In the genomic region with DNA sequence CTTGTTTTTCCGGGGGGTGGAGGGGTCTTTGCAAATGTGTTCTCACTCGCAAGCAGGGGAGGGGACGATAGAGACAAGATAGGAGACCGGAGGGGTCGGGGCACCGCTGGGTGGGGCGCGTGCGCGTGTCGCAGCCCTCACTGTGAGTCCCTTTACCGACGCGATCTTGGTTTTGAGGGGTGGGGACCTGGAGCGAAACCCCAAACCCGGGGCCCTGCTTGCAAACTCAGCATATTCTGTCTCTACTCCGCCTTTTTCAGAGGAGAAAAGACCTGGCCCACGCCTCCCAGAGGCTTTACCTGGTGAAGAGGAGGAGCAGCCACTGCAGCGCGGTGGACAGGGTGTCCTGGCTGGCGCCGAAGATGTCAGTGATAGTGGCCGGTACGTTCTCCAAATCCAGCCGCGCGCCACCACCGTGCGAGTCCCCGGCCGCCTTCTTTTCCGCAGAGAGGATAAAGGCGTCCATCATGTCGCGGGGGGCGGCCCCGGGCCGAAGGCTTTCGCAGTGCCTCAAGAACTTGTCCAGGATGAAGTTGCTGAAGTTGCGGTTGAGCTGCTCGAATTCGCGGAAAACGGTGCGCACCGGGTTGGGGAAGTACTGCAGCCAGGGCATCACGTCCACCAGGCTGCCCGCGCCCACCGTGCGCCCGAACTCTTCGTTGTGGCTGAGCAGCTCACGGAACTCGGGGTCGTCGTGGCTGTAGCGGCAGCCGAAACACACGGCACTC, we compare ENCODE assay signal across 11 cellular contexts. TPM values are rescaled to one million over a fixed set of nuclear protein-coding genes. Genes with fewer than 3 reads are reported as not detected.
DNase-seq lines count a peak whose midpoint lies in the region; ATAC-seq and TF ChIP-seq lines count a peak whose summit lies in the region.
"Had no signal": no experiment of that assay in that cellular context is flagged by ENCODE, and none has a peak within 500 bp of the region (broad histone marks: within the 10 kb centered on the region; RNA-seq: fewer than 3 reads in every experiment).

No MANE protein-coding gene starts in this region.

- no peaks in the 10 kb centered on the region for H3K36me3 Mint-ChIP-seq in activated naive CD4-positive, alpha-beta T cell treated with anti-CD3 and anti-CD28 coated beads for 36 hours (ENCODE audit: low read depth)
- peaks cover 9% of the 10 kb centered on the region for H3K36me3 Mint-ChIP-seq in mesothelial cell of epicardium

- TF ChIP-seq CTCF in dorsolateral prefrontal cortex (IDR thresholded peaks at IDR 0.05 in 54 of 56, conservative IDR thresholded peaks at IDR 0.05 in 2 of 56; ENCODE audit: low read depth in 1 of 56, partially characterized antibody in 56 of 56), result no peak
- no peak for TF ChIP-seq CTCF in mesothelial cell of epicardium (IDR thresholded peaks at IDR 0.05; ENCODE audit: unreplicated experiment)
- TF ChIP-seq CTCF in upper lobe of left lung (IDR thresholded peaks at IDR 0.05), result peak in 1 of 6 experiments; percentile 11

- no peak for TF ChIP-seq EP300 in upper lobe of left lung (IDR thresholded peaks at IDR 0.05)

- H3K4me3 Mint-ChIP-seq in activated naive CD4-positive, alpha-beta T cell treated with anti-CD3 and anti-CD28 coated beads for 36 hours, result peak overlapping the region; percentile 40
- peak overlapping the region; percentile 77 for H3K4me3 Mint-ChIP-seq in mesothelial cell of epicardium
- H3K4me3 Mint-ChIP-seq: HFFc6 had no signal

- H3K27me3 ChIP-seq in dorsolateral prefrontal cortex (peaks cover 0 to 65% (median 36%) of the 10 kb centered on the region in 45 donors), upper lobe of left lung (peaks cover 0 to 2% (median 0%) of the 10 kb centered on the region in 4 donors)

- peaks cover 25 to 48% (median 30%) of the 10 kb centered on the region in 4 donors for H3K4me1 ChIP-seq in upper lobe of left lung

- peaks cover 23% of the 10 kb centered on the region for H3K4me1 Mint-ChIP-seq in activated naive CD4-positive, alpha-beta T cell treated with anti-CD3 and anti-CD28 coated beads for 36 hours (ENCODE audit: low read depth)
- H3K4me1 Mint-ChIP-seq in mesothelial cell of epicardium, result peaks cover 50% of the 10 kb centered on the region

- H3K36me3 ChIP-seq in upper lobe of left lung, result no peaks in the 10 kb centered on the region

- CTCF ChIA-PET in activated naive CD4-positive, alpha-beta T cell treated with anti-CD3 and anti-CD28 coated beads for 36 hours (lab: Charles Lee), result no interaction called here

- WGBS in upper lobe of left lung, 2 donors, result 7 to 22% methylated on average over 18 to 60 of the region's 60 CpGs

- no peaks in the 10 kb centered on the region for H3K9me3 Mint-ChIP-seq in activated naive CD4-positive, alpha-beta T cell treated with anti-CD3 and anti-CD28 coated beads for 36 hours
- H3K9me3 Mint-ChIP-seq in mesothelial cell of epicardium, result no peaks in the 10 kb centered on the region
- H3K9me3 Mint-ChIP-seq: CD8-positive, alpha-beta memory T cell; HFFc6 had no signal

- ATAC-seq in upper lobe of left lung (ENCODE audit: low FRiP score in 2 of 2) (no peak), HG03159 (IDR thresholded peaks at IDR 0.05; ENCODE audit: unreplicated experiment) (no peak), GM21786 (IDR thresholded peaks at IDR 0.05; ENCODE audit: unreplicated experiment) (no peak)

- H3K27ac ChIP-seq in dorsolateral prefrontal cortex (peak overlapping the region in 15 of 59 donors; percentile 8 to 84 (median 43)), upper lobe of left lung (peak overlapping the region in 2 of 4 donors; percentile 90 to 96)

- H3K27me3 Mint-ChIP-seq in activated naive CD4-positive, alpha-beta T cell treated with anti-CD3 and anti-CD28 coated beads for 36 hours (ENCODE audit: low read depth), result peaks cover 49% of the 10 kb centered on the region
- peaks cover 47% of the 10 kb centered on the region for H3K27me3 Mint-ChIP-seq in mesothelial cell of epicardium (ENCODE audit: low read depth)

- DNase-seq in activated naive CD4-positive, alpha-beta T cell treated with anti-CD3 and anti-CD28 coated beads for 36 hours, result no peak
- no peak for DNase-seq in activated naive CD4-positive, alpha-beta T cell treated with anti-CD3 and anti-CD28 coated beads, Interleukin-2, amount 50 U/mL, for 16 hours
- no peak for DNase-seq in dorsolateral prefrontal cortex
- peak in 1 of 2 experiments; percentile 45 for DNase-seq in mesothelial cell of epicardium (ENCODE audit: low spot score in 2 of 2, unreplicated experiment in 2 of 2)
- peak in 1 of 2 donors; percentile 86 for DNase-seq in upper lobe of left lung
- DNase-seq in NCI-H446 treated with DMSO at 0.1 percent for 48 hours (lab: John Stamatoyannopoulos, UW), result no peak
- DNase-seq: CD8-positive, alpha-beta memory T cell; HFFc6; OCI-M1 had no signal

- H3K27ac Mint-ChIP-seq in activated naive CD4-positive, alpha-beta T cell treated with anti-CD3 and anti-CD28 coated beads for 36 hours, result no peak overlapping the region
- peak overlapping the region; percentile 69 for H3K27ac Mint-ChIP-seq in mesothelial cell of epicardium
- H3K27ac Mint-ChIP-seq: HFFc6 had no signal

- H3K9me3 ChIP-seq in upper lobe of left lung, result no peaks in the 10 kb centered on the region

- TF ChIP-seq POLR2A in upper lobe of left lung (IDR thresholded peaks at IDR 0.05), result no peak

- intact Hi-C loops in activated naive CD4-positive, alpha-beta T cell treated with anti-CD3 and anti-CD28 coated beads for 36 hours (cut with micrococcal nuclease), result loop anchor here (10.0 kb wide), 2 partner anchors 671 to 679 kb away; no protein-coding TSS in a partner anchor
- intact Hi-C loops in dorsolateral prefrontal cortex (cut with DNase I), result loop anchor here (10.0 kb wide), 1 partner anchor 191 kb away; no protein-coding TSS in a partner anchor

- H3K4me3 ChIP-seq in dorsolateral prefrontal cortex (peak overlapping the region in 54 of 59 donors; percentile 15 to 69 (median 58)), upper lobe of left lung (peak overlapping the region in 3 of 4 donors; percentile 57 to 65 (median 58))

RNA-seq across cellular contexts. Expression of gene CYP1B1, which starts 1.7 kb away (rescaled TPM):
- total RNA-seq in activated naive CD4-positive, alpha-beta T cell treated with anti-CD3 and anti-CD28 coated beads for 36 hours, result 1 to 10 TPM; 2.4 to 2.5 TPM
- total RNA-seq in dorsolateral prefrontal cortex, result 10 to 100 TPM in 71 of 120 experiments, 1 to 10 TPM in 49; 3.5 to 70.6 (median 10.8) TPM
- total RNA-seq in mesothelial cell of epicardium, result 50.4 to 55.6 TPM (median 54.5 TPM) in 3 replicates
- 10 to 100 TPM; 12.2 to 86.9 (median 26.1) TPM for total RNA-seq in upper lobe of left lung
